Comparison of ENCODE assay signal across 13 cellular contexts in genomic region chr7:122884186-122884585, GRCh38. TPM values are rescaled to one million over a fixed set of nuclear protein-coding genes. Genes with fewer than 3 reads are reported as not detected.
DNase-seq lines count a peak whose midpoint lies in the region; ATAC-seq and TF ChIP-seq lines count a peak whose summit lies in the region.
"Had no signal": no experiment of that assay in that cellular context is flagged by ENCODE, and none has a peak within 500 bp of the region (broad histone marks: within the 10 kb centered on the region; RNA-seq: fewer than 3 reads in every experiment).

No MANE protein-coding gene starts in this region.

- ATAC-seq in HG03457 (IDR thresholded peaks at IDR 0.05; ENCODE audit: unreplicated experiment) (no peak), GM21390 (IDR thresholded peaks at IDR 0.05; ENCODE audit: unreplicated experiment) (no peak)
- ATAC-seq: left cardiac atrium had no signal

- TF ChIP-seq CTCF in endothelial cell (IDR thresholded peaks at IDR 0.05; ENCODE audit: unreplicated experiment) (no peak), stomach (IDR thresholded peaks at IDR 0.05) (no peak)

- no peaks in the 10 kb centered on the region for H3K36me3 ChIP-seq in stomach

- peaks cover 16% of the 10 kb centered on the region for H3K4me1 Mint-ChIP-seq in endothelial cell (ENCODE audit: unreplicated experiment)

- H3K9me3 ChIP-seq in stomach: no peaks in the 10 kb centered on the region

- H3K36me3 Mint-ChIP-seq in endothelial cell (ENCODE audit: low read depth, unreplicated experiment): no peaks in the 10 kb centered on the region

- H3K9me3 Mint-ChIP-seq in endothelial cell (ENCODE audit: unreplicated experiment): no peaks in the 10 kb centered on the region
- H3K9me3 Mint-ChIP-seq: activated CD4-positive, alpha-beta T cell treated with anti-CD3 and anti-CD28 coated beads, Interleukin-2, amount 10 ng/mL, durations not matched to agents 7 days and 5 days had no signal

- intact Hi-C loops in stomach (cut with DNase I; ENCODE audit: low total_unique reads): no loop called here

- peak overlapping the region; percentile 19 for H3K4me3 Mint-ChIP-seq in endothelial cell (ENCODE audit: unreplicated experiment)
- H3K4me3 Mint-ChIP-seq: activated CD4-positive, alpha-beta T cell treated with anti-CD3 and anti-CD28 coated beads, Interleukin-2, amount 10 ng/mL, durations not matched to agents 7 days and 5 days had no signal

- 41 to 58% (median 51%) methylated on average over 4 of the region's 4 CpGs for WGBS in stomach, 5 donors

- H3K27ac Mint-ChIP-seq in endothelial cell (ENCODE audit: unreplicated experiment): no peak overlapping the region
- H3K27ac Mint-ChIP-seq: activated CD4-positive, alpha-beta T cell treated with anti-CD3 and anti-CD28 coated beads, Interleukin-2, amount 10 ng/mL, durations not matched to agents 7 days and 5 days had no signal

- H3K27me3 ChIP-seq in stomach: peaks cover 0 to 15% (median 8%) of the 10 kb centered on the region in 3 donors

- no peak for TF ChIP-seq POLR2A in stomach (IDR thresholded peaks at IDR 0.05)

- H3K27me3 Mint-ChIP-seq in endothelial cell (ENCODE audit: unreplicated experiment): peaks cover 4% of the 10 kb centered on the region

- peak overlapping the region in 3 of 4 donors; percentile 2 to 84 (median 68) for H3K4me3 ChIP-seq in stomach

- peaks cover 12 to 73% (median 44%) of the 10 kb centered on the region in 4 donors for H3K4me1 ChIP-seq in stomach

- peak; percentile 98 for DNase-seq in NCI-H1092 treated with DMSO at 0.1 percent for 48 hours (lab: John Stamatoyannopoulos, UW)
- peak; percentile 48 for DNase-seq in NCI-H510A treated with DMSO at 0.1 percent for 48 hours (lab: John Stamatoyannopoulos, UW)
- no peak for DNase-seq in endothelial cell (ENCODE audit: low spot score)
- DNase-seq in stomach: no peak
- DNase-seq in GM19240 (ENCODE audit: insufficient read length, low spot score): no peak
- no peak for DNase-seq in hepatic stellate cell (ENCODE audit: low spot score)
- DNase-seq: activated CD4-positive, alpha-beta T cell treated with anti-CD3 and anti-CD28 coated beads, Interleukin-2, amount 10 ng/mL, durations not matched to agents 7 days and 5 days; activated gamma-delta T cell; left cardiac atrium; nucleus accumbens had no signal

- TF ChIP-seq EP300 in stomach (IDR thresholded peaks at IDR 0.05): no peak

- H3K27ac ChIP-seq in stomach: peak overlapping the region in 3 of 5 donors; percentile 37 to 95 (median 64)
- H3K27ac ChIP-seq: HL-60 had no signal

RNA-seq across cellular contexts. Expression of gene CADPS2, which starts 2.1 kb away (rescaled TPM):
- total RNA-seq in endothelial cell (ENCODE audit: unreplicated experiment) (27.8 TPM), stomach (10 to 100 TPM; 26.3 to 57.8 (median 33.8) TPM)
- 10 to 100 TPM in 2 of 3 donors, 1 to 10 TPM in 1; 7.0 to 18.9 (median 18.8) TPM for polyA plus RNA-seq in stomach
- total RNA-seq: activated CD4-positive, alpha-beta T cell treated with anti-CD3 and anti-CD28 coated beads, Interleukin-2, amount 10 ng/mL, durations not matched to agents 7 days and 5 days had no signal

Comparison
In these comparisons a context has a peak if more than half of its experiments do, and no peak if none do; other contexts are left out.
1. DNase-seq: peak in NCI-H1092 treated with DMSO at 0.1 percent for 48 hours (single experiment) and NCI-H510A treated with DMSO at 0.1 percent for 48 hours (single experiment); none in endothelial cell (single experiment), stomach (single experiment), GM19240 (single experiment) and hepatic stellate cell (single experiment).